Comparison of ENCODE assay signal across 8 cellular contexts in the genomic region with DNA sequence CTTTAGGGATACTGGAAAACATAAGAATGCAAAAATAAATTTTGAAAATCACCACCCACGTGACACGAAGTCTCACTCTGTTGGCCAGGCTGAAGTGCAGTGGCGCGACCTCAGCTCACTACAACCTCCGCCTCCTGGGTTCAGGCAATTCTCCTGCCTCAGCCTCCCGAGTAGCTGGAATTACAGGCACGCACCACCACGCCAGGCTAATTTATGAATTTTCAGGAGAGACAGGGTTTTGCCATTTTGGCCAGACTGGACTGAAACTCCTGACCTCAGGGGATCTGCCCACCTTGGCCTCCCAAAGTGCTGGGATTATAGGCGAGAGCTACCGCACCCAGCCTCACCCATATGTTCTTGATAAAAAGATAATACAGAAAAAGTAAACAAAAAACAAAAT. TPM values are rescaled to one million over a fixed set of nuclear protein-coding genes. Genes with fewer than 3 reads are reported as not detected.
"Had no signal": no experiment of that assay in that cellular context is flagged by ENCODE, and none has a peak within 500 bp of the region (broad histone marks: within the 10 kb centered on the region; RNA-seq: fewer than 3 reads in every experiment).

No MANE protein-coding gene starts in this region.

RNA-seq across cellular contexts. Expression of a gene that starts 35.2 kb away (rescaled TPM):
- total RNA-seq: LHCN-M2, MCF 10A, OCI-LY7, PC-9, Right ventricle myocardium inferior, RPMI7951, SJCRH30, SK-MEL-5 had no signal
